In genomic region chr7:5429857-5430611, GRCh38 we compare ENCODE assay signal across 8 cellular contexts. TPM values are rescaled to one million over a fixed set of nuclear protein-coding genes. Genes with fewer than 3 reads are reported as not detected.
DNase-seq lines count a peak whose midpoint lies in the region; TF ChIP-seq lines count a peak whose summit lies in the region.

No MANE protein-coding gene starts in this region.

- peak overlapping the region; percentile 79 to 99 (median 99) for H3K9ac ChIP-seq in skeletal muscle tissue (ENCODE audit: low read depth in 1 of 3, low read length in 3 of 3)

- H3K36me3 ChIP-seq in skeletal muscle tissue (ENCODE audit: control insufficient read depth in 3 of 3, insufficient read depth in 3 of 3, low read length in 3 of 3) = peaks cover 0 to 7% (median 2%) of the 10 kb centered on the region in 3 donors

- no peaks in the 10 kb centered on the region for H3K27me3 ChIP-seq in skeletal muscle tissue (ENCODE audit: control insufficient read depth in 3 of 3, insufficient read depth in 3 of 3, low read length in 3 of 3)

- TF ChIP-seq CTCF in AG10803 (conservative IDR thresholded peaks at IDR 0.05; ENCODE audit: low read length) = no peak

- H3K4me1 ChIP-seq in skeletal muscle tissue (ENCODE audit: control insufficient read depth in 3 of 3, insufficient read depth in 3 of 3, low read length in 3 of 3) = peaks cover 23 to 36% (median 28%) of the 10 kb centered on the region in 3 donors

- peak overlapping the region; percentile 97 for H3K27ac ChIP-seq in skeletal muscle tissue (ENCODE audit: low read depth, low read length)

- DNase-seq in AG10803 (ENCODE audit: low read depth) (peak; percentile 82), HCEC 1CT (peak; percentile 36), amniotic stem cell (lab: John Stamatoyannopoulos, UW) (peak; percentile 26), NCI-H146 (lab: John Stamatoyannopoulos, UW) (no peak), KG1 (lab: John Stamatoyannopoulos, UW) (no peak), Kasumi-1 (lab: John Stamatoyannopoulos, UW) (no peak)

- H3K9me3 ChIP-seq in skeletal muscle tissue (ENCODE audit: control insufficient read depth in 3 of 3, low read length in 3 of 3) = peaks cover 0 to 4% (median 0%) of the 10 kb centered on the region in 3 donors

- H3K4me3 ChIP-seq in AG10803 (ENCODE audit: low read length) = peak overlapping the region; percentile 94
- peak overlapping the region; percentile 66 for H3K4me3 ChIP-seq in iPS-11a (ENCODE audit: low read depth, low read length)
- H3K4me3 ChIP-seq in skeletal muscle tissue (ENCODE audit: low read length in 3 of 3) = peak overlapping the region; percentile 91 to 94 (median 92)

RNA-seq across cellular contexts. Expression of gene TNRC18, which starts 6.4 kb away (rescaled TPM):
- total RNA-seq in skeletal muscle tissue = 25.6 TPM

Comparison
In these comparisons a context has a peak if more than half of its experiments do, and no peak if none do; other contexts are left out.
1. DNase-seq: peak in AG10803 (single experiment), HCEC 1CT (single experiment) and amniotic stem cell (single experiment); none in NCI-H146 (single experiment), KG1 (single experiment) and Kasumi-1 (0 of 2).
2. Peak in every context shown above with its lines, with median percentiles within 50 percentile points of each other: H3K4me3 ChIP-seq.